ENCODE assay signal across 2 cellular contexts in the genomic region with DNA sequence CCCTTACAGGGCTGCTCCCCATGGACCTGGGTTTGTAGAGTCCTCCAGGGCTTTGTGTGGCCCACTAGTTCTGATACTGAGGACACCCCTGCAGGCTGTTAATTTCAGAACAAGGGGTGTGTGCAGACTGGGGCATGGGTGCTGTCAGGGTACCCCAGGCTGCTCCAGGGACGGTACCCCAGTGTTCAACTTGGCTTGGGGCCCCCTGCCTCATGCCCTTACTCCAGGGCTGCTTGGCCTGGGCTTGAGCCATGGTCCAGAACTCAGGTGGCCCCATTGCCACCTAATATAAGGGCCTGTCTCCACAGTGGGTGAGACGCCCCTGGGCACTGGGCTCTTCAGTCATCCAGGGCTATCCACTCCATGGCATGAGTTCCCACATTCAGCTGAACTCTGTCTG.
TF ChIP-seq lines count a peak whose summit lies in the region.

No MANE protein-coding gene starts in this region.

TF ChIP-seq in A549, 52 proteins besides CTCF, POLR2A, EP300 and RAD21 (continued from another document):
- TF ChIP-seq, protein P1, sequence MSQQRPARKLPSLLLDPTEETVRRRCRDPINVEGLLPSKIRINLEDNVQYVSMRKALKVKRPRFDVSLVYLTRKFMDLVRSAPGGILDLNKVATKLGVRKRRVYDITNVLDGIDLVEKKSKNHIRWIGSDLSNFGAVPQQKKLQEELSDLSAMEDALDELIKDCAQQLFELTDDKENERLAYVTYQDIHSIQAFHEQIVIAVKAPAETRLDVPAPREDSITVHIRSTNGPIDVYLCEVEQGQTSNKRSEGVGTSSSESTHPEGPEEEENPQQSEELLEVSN (IDR thresholded peaks at IDR 0.05; ENCODE audit: borderline replicate concordance, low read depth) = no peak
- no peak for TF ChIP-seq RFX5 (IDR thresholded peaks at IDR 0.05)
- TF ChIP-seq ZSCAN20 (CRISPR knock-in tag; IDR thresholded peaks at IDR 0.05) = no peak
- TF ChIP-seq MAZ (IDR thresholded peaks at IDR 0.05; ENCODE audit: borderline replicate concordance, low read depth, low read length) = no peak

TF ChIP-seq in GM23338, 12 proteins besides CTCF, POLR2A, EP300 and RAD21 (continued from another document):
- TF ChIP-seq, protein P2, sequence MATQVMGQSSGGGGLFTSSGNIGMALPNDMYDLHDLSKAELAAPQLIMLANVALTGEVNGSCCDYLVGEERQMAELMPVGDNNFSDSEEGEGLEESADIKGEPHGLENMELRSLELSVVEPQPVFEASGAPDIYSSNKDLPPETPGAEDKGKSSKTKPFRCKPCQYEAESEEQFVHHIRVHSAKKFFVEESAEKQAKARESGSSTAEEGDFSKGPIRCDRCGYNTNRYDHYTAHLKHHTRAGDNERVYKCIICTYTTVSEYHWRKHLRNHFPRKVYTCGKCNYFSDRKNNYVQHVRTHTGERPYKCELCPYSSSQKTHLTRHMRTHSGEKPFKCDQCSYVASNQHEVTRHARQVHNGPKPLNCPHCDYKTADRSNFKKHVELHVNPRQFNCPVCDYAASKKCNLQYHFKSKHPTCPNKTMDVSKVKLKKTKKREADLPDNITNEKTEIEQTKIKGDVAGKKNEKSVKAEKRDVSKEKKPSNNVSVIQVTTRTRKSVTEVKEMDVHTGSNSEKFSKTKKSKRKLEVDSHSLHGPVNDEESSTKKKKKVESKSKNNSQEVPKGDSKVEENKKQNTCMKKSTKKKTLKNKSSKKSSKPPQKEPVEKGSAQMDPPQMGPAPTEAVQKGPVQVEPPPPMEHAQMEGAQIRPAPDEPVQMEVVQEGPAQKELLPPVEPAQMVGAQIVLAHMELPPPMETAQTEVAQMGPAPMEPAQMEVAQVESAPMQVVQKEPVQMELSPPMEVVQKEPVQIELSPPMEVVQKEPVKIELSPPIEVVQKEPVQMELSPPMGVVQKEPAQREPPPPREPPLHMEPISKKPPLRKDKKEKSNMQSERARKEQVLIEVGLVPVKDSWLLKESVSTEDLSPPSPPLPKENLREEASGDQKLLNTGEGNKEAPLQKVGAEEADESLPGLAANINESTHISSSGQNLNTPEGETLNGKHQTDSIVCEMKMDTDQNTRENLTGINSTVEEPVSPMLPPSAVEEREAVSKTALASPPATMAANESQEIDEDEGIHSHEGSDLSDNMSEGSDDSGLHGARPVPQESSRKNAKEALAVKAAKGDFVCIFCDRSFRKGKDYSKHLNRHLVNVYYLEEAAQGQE (IDR thresholded peaks at IDR 0.05; ENCODE audit: unreplicated experiment) = no peak
- no peak for TF ChIP-seq NANOG (IDR thresholded peaks at IDR 0.05; ENCODE audit: borderline replicate concordance)
- no peak for TF ChIP-seq CREB1 (CRISPR knock-in tag; IDR thresholded peaks at IDR 0.05; ENCODE audit: low read depth)
- no peak for TF ChIP-seq STAT1 (IDR thresholded peaks at IDR 0.05; ENCODE audit: unreplicated experiment)
- TF ChIP-seq, protein P3, sequence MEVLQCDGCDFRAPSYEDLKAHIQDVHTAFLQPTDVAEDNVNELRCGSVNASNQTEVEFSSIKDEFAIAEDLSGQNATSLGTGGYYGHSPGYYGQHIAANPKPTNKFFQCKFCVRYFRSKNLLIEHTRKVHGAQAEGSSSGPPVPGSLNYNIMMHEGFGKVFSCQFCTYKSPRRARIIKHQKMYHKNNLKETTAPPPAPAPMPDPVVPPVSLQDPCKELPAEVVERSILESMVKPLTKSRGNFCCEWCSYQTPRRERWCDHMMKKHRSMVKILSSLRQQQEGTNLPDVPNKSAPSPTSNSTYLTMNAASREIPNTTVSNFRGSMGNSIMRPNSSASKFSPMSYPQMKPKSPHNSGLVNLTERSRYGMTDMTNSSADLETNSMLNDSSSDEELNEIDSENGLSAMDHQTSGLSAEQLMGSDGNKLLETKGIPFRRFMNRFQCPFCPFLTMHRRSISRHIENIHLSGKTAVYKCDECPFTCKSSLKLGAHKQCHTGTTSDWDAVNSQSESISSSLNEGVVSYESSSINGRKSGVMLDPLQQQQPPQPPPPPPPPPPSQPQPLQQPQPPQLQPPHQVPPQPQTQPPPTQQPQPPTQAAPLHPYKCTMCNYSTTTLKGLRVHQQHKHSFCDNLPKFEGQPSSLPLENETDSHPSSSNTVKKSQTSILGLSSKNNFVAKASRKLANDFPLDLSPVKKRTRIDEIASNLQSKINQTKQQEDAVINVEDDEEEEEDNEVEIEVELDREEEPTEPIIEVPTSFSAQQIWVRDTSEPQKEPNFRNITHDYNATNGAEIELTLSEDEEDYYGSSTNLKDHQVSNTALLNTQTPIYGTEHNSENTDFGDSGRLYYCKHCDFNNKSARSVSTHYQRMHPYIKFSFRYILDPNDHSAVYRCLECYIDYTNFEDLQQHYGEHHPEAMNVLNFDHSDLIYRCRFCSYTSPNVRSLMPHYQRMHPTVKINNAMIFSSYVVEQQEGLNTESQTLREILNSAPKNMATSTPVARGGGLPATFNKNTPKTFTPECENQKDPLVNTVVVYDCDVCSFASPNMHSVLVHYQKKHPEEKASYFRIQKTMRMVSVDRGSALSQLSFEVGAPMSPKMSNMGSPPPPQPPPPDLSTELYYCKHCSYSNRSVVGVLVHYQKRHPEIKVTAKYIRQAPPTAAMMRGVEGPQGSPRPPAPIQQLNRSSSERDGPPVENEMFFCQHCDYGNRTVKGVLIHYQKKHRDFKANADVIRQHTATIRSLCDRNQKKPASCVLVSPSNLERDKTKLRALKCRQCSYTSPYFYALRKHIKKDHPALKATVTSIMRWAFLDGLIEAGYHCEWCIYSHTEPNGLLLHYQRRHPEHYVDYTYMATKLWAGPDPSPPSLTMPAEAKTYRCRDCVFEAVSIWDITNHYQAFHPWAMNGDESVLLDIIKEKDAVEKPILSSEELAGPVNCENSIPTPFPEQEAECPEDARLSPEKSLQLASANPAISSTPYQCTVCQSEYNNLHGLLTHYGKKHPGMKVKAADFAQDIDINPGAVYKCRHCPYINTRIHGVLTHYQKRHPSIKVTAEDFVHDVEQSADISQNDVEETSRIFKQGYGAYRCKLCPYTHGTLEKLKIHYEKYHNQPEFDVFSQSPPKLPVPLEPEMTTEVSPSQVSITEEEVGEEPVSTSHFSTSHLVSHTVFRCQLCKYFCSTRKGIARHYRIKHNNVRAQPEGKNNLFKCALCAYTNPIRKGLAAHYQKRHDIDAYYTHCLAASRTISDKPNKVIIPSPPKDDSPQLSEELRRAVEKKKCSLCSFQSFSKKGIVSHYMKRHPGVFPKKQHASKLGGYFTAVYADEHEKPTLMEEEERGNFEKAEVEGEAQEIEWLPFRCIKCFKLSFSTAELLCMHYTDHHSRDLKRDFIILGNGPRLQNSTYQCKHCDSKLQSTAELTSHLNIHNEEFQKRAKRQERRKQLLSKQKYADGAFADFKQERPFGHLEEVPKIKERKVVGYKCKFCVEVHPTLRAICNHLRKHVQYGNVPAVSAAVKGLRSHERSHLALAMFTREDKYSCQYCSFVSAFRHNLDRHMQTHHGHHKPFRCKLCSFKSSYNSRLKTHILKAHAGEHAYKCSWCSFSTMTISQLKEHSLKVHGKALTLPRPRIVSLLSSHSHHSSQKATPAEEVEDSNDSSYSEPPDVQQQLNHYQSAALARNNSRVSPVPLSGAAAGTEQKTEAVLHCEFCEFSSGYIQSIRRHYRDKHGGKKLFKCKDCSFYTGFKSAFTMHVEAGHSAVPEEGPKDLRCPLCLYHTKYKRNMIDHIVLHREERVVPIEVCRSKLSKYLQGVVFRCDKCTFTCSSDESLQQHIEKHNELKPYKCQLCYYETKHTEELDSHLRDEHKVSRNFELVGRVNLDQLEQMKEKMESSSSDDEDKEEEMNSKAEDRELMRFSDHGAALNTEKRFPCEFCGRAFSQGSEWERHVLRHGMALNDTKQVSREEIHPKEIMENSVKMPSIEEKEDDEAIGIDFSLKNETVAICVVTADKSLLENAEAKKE (CRISPR knock-in tag; IDR thresholded peaks at IDR 0.05) = no peak
- TF ChIP-seq ZNF114 (CRISPR knock-in tag; IDR thresholded peaks at IDR 0.05) = no peak
- TF ChIP-seq EZH2 (IDR thresholded peaks at IDR 0.05; ENCODE audit: low read depth, unreplicated experiment) = no peak
- TF ChIP-seq, protein P4, sequence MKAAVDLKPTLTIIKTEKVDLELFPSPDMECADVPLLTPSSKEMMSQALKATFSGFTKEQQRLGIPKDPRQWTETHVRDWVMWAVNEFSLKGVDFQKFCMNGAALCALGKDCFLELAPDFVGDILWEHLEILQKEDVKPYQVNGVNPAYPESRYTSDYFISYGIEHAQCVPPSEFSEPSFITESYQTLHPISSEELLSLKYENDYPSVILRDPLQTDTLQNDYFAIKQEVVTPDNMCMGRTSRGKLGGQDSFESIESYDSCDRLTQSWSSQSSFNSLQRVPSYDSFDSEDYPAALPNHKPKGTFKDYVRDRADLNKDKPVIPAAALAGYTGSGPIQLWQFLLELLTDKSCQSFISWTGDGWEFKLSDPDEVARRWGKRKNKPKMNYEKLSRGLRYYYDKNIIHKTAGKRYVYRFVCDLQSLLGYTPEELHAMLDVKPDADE (IDR thresholded peaks at IDR 0.05) = no peak
- no peak for TF ChIP-seq ZNF331 (CRISPR knock-in tag; IDR thresholded peaks at IDR 0.05; ENCODE audit: low read depth)
- TF ChIP-seq EZH2phosphoT487 (IDR thresholded peaks at IDR 0.05; ENCODE audit: unreplicated experiment) = no peak
